In the genomic region with DNA sequence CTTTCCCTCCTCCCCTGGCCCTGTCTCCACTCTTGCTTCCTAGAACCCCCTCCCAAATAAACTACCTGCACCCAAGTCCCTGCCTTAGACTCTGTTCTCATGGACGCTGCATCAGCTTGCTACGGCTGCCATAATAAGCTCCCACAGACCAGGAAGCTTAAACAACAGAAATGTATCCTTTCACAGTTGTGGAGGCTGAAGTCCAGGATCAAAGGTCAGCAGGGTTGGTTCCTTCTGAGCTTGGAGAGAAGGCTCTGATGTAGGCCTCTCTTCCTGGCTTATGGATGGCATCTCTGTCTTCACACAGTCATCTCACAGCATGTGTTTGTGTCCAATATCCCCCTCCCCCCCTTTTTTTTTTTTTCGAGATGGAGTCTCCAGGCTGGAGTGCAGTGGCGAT, we compare ENCODE assay signal across 1 cellular context.
TF ChIP-seq lines count a peak whose summit lies in the region.

No MANE protein-coding gene starts in this region.

TF ChIP-seq in HepG2, 621 proteins besides CTCF, POLR2A, EP300 and RAD21 (continues in another document):
- TF ChIP-seq RXRB (CRISPR knock-in tag; IDR thresholded peaks at IDR 0.05; ENCODE audit: borderline replicate concordance) (0 out of 2 replicates have a peak, but pooled peaks have one; percentile 39), ZNF354B (CRISPR knock-in tag; IDR thresholded peaks at IDR 0.05) (no peak), SIN3B (IDR thresholded peaks at IDR 0.05; ENCODE audit: low read length) (no peak), RBAK (CRISPR knock-in tag; IDR thresholded peaks at IDR 0.05) (no peak), ELF1 (CRISPR knock-in tag; IDR thresholded peaks at IDR 0.05) (0 out of 2 replicates have a peak, but pooled peaks have one; percentile 12), ZBTB2 (CRISPR knock-in tag; IDR thresholded peaks at IDR 0.05; ENCODE audit: low read depth) (no peak), ZNF761 (CRISPR knock-in tag; conservative IDR thresholded peaks at IDR 0.05) (no peak), ZIK1 (CRISPR knock-in tag; IDR thresholded peaks at IDR 0.05; ENCODE audit: borderline replicate concordance, low read depth) (no peak), ZNF383 (CRISPR knock-in tag; IDR thresholded peaks at IDR 0.05; ENCODE audit: borderline replicate concordance) (no peak), ZXDC (CRISPR knock-in tag; IDR thresholded peaks at IDR 0.05) (no peak), GATAD1 (CRISPR knock-in tag; IDR thresholded peaks at IDR 0.05) (0 out of 2 replicates have a peak, but pooled peaks have one; percentile 21), NCOR1 (IDR thresholded peaks at IDR 0.05; ENCODE audit: borderline replicate concordance, low read length) (0 out of 2 replicates have a peak, but pooled peaks have one; percentile 47), FOXC1 (CRISPR knock-in tag; IDR thresholded peaks at IDR 0.05; ENCODE audit: borderline replicate concordance) (no peak), NCOA2 (CRISPR knock-in tag; IDR thresholded peaks at IDR 0.05) (no peak), ERF (CRISPR knock-in tag; IDR thresholded peaks at IDR 0.05) (peak; percentile 29; the same call in 1 of the 2 replicates), NR2F6 (IDR thresholded peaks at IDR 0.05) (no peak), NR2F6 (CRISPR knock-in tag; IDR thresholded peaks at IDR 0.05) (peak; percentile 58; the same call in 1 of the 2 replicates), ETS1 (CRISPR knock-in tag; IDR thresholded peaks at IDR 0.05) (no peak), ZFX (CRISPR knock-in tag; IDR thresholded peaks at IDR 0.05; ENCODE audit: low read depth) (0 out of 2 replicates have a peak, but pooled peaks have one; percentile 19), CHD2 (IDR thresholded peaks at IDR 0.05; ENCODE audit: low read depth, low read length) (no peak), ZEB1 (IDR thresholded peaks at IDR 0.05; ENCODE audit: insufficient replicate concordance, low read depth) (no peak), ETV5 (CRISPR knock-in tag; IDR thresholded peaks at IDR 0.05; ENCODE audit: borderline replicate concordance) (peak; percentile 19; the same call in 1 of the 2 replicates), BHLHE40 (IDR thresholded peaks at IDR 0.05; ENCODE audit: low read length) (no peak), RARA (CRISPR knock-in tag; IDR thresholded peaks at IDR 0.05) (0 out of 2 replicates have a peak, but pooled peaks have one; percentile 8), ZNF570 (CRISPR knock-in tag; IDR thresholded peaks at IDR 0.05; ENCODE audit: borderline replicate concordance) (no peak), ZNF431 (CRISPR knock-in tag; IDR thresholded peaks at IDR 0.05; ENCODE audit: borderline replicate concordance, low read depth) (no peak), ADNP (CRISPR knock-in tag; IDR thresholded peaks at IDR 0.05) (no peak), GATAD2A (CRISPR knock-in tag; IDR thresholded peaks at IDR 0.05) (peak; percentile 40), ZMYM4 (CRISPR knock-in tag; IDR thresholded peaks at IDR 0.05) (0 out of 2 replicates have a peak, but pooled peaks have one; percentile 20), ZNF562 (CRISPR knock-in tag; IDR thresholded peaks at IDR 0.05; ENCODE audit: borderline replicate concordance) (no peak), FOXO1 (CRISPR knock-in tag; IDR thresholded peaks at IDR 0.05) (no peak), ZNF766 (CRISPR knock-in tag; IDR thresholded peaks at IDR 0.05; ENCODE audit: borderline replicate concordance) (no peak), ZSCAN22 (CRISPR knock-in tag; IDR thresholded peaks at IDR 0.05) (no peak), CENPBD1 (CRISPR knock-in tag; IDR thresholded peaks at IDR 0.05; ENCODE audit: borderline replicate concordance, low read depth) (no peak), ZFP1 (CRISPR knock-in tag; IDR thresholded peaks at IDR 0.05) (no peak), ZNF629 (CRISPR knock-in tag; conservative IDR thresholded peaks at IDR 0.05) (no peak), HES4 (CRISPR knock-in tag; IDR thresholded peaks at IDR 0.05; ENCODE audit: borderline replicate concordance) (no peak), HNF4G (IDR thresholded peaks at IDR 0.05; ENCODE audit: borderline replicate concordance, low read depth, low read length) (peak; percentile 18; the same call in 1 of the 2 replicates), HNF4G (CRISPR knock-in tag; IDR thresholded peaks at IDR 0.05; ENCODE audit: borderline replicate concordance, low read depth) (no peak), FOXP4 (CRISPR knock-in tag; IDR thresholded peaks at IDR 0.05) (no peak), ELF3 (CRISPR knock-in tag; IDR thresholded peaks at IDR 0.05) (peak; percentile 80), HHEX (CRISPR knock-in tag; IDR thresholded peaks at IDR 0.05) (no peak), SIX4 (CRISPR knock-in tag; IDR thresholded peaks at IDR 0.05) (no peak)
- TF ChIP-seq, protein P1, sequence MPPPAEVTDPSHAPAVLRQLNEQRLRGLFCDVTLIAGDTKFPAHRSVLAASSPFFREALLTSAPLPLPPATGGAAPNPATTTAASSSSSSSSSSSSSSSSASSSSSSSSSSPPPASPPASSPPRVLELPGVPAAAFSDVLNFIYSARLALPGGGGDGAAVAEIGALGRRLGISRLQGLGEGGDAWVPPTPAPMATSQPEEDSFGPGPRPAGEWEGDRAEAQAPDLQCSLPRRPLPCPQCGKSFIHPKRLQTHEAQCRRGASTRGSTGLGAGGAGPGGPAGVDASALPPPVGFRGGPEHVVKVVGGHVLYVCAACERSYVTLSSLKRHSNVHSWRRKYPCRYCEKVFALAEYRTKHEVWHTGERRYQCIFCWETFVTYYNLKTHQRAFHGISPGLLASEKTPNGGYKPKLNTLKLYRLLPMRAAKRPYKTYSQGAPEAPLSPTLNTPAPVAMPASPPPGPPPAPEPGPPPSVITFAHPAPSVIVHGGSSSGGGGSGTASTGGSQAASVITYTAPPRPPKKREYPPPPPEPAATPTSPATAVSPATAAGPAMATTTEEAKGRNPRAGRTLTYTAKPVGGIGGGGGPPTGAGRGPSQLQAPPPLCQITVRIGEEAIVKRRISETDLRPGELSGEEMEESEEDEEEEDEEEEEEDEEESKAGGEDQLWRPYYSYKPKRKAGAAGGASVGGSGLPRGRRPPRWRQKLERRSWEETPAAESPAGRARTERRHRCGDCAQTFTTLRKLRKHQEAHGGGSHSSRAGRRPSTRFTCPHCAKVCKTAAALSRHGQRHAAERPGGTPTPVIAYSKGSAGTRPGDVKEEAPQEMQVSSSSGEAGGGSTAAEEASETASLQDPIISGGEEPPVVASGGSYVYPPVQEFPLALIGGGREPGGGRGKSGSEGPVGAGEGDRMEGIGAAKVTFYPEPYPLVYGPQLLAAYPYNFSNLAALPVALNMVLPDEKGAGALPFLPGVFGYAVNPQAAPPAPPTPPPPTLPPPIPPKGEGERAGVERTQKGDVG (CRISPR knock-in tag; IDR thresholded peaks at IDR 0.05; ENCODE audit: borderline replicate concordance), result no peak
- TF ChIP-seq, protein P2, sequence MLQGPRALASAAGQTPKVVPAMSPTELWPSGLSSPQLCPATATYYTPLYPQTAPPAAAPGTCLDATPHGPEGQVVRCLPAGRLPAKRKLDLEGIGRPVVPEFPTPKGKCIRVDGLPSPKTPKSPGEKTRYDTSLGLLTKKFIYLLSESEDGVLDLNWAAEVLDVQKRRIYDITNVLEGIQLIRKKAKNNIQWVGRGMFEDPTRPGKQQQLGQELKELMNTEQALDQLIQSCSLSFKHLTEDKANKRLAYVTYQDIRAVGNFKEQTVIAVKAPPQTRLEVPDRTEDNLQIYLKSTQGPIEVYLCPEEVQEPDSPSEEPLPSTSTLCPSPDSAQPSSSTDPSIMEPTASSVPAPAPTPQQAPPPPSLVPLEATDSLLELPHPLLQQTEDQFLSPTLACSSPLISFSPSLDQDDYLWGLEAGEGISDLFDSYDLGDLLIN (CRISPR knock-in tag; IDR thresholded peaks at IDR 0.05; ENCODE audit: borderline replicate concordance), result no peak
- TF ChIP-seq, protein P3, sequence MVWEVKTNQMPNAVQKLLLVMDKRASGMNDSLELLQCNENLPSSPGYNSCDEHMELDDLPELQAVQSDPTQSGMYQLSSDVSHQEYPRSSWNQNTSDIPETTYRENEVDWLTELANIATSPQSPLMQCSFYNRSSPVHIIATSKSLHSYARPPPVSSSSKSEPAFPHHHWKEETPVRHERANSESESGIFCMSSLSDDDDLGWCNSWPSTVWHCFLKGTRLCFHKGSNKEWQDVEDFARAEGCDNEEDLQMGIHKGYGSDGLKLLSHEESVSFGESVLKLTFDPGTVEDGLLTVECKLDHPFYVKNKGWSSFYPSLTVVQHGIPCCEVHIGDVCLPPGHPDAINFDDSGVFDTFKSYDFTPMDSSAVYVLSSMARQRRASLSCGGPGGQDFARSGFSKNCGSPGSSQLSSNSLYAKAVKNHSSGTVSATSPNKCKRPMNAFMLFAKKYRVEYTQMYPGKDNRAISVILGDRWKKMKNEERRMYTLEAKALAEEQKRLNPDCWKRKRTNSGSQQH (CRISPR knock-in tag; IDR thresholded peaks at IDR 0.05; ENCODE audit: low read depth), result no peak
- TF ChIP-seq, protein P4, sequence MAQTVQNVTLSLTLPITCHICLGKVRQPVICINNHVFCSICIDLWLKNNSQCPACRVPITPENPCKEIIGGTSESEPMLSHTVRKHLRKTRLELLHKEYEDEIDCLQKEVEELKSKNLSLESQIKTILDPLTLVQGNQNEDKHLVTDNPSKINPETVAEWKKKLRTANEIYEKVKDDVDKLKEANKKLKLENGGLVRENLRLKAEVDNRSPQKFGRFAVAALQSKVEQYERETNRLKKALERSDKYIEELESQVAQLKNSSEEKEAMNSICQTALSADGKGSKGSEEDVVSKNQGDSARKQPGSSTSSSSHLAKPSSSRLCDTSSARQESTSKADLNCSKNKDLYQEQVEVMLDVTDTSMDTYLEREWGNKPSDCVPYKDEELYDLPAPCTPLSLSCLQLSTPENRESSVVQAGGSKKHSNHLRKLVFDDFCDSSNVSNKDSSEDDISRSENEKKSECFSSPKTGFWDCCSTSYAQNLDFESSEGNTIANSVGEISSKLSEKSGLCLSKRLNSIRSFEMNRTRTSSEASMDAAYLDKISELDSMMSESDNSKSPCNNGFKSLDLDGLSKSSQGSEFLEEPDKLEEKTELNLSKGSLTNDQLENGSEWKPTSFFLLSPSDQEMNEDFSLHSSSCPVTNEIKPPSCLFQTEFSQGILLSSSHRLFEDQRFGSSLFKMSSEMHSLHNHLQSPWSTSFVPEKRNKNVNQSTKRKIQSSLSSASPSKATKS (CRISPR knock-in tag; IDR thresholded peaks at IDR 0.05), result no peak
- TF ChIP-seq, protein P5, sequence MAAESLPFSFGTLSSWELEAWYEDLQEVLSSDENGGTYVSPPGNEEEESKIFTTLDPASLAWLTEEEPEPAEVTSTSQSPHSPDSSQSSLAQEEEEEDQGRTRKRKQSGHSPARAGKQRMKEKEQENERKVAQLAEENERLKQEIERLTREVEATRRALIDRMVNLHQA (CRISPR knock-in tag; IDR thresholded peaks at IDR 0.05), result no peak
